Comparison of ENCODE assay signal across 8 cellular contexts in the genomic region with DNA sequence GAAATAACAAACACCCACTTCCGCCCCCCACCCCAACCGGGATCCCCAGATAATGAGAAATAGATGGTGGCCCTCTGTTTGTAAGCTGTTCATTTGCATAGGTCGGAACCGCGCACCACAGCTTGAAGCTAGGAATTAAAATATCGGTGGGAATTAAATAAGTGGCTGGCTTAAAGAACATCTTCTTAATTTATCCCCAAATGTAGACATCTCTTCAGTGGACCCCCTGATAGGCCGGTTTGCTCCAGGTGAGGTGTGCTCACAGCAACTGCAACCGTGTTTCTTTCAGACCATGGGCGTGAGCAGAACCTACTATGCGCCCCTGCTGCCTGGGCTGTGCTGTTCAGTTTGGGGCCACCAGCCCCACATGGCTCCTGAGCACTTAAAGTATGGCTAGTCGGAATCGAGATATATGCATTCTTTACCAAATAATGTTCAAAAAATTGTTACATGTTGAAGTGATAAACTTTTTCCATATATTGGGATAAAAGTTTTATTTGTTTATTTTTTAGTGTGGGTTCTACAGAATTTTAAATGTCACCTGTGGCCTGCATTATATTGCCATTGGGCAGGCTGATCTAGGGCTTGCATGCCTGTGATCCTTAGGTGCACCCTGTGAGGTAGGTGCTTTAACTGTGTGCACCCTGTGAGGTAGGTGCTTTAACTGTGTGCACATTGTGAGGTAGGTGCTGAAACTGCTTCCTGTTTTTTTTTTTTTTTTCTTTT. TPM values are rescaled to one million over a fixed set of nuclear protein-coding genes. Genes with fewer than 3 reads are reported as not detected.
DNase-seq lines count a peak whose midpoint lies in the region; ATAC-seq lines count a peak whose summit lies in the region.

No MANE protein-coding gene starts in this region.

- H3K27ac Mint-ChIP-seq in activated naive CD8-positive, alpha-beta T cell: peak overlapping the region; percentile 100
- H3K27ac Mint-ChIP-seq in immature natural killer cell: peak overlapping the region; percentile 97 to 100 (median 98)

- peaks cover 2% of the 10 kb centered on the region for H3K36me3 Mint-ChIP-seq in activated naive CD8-positive, alpha-beta T cell
- H3K36me3 Mint-ChIP-seq in immature natural killer cell: no peaks in the 10 kb centered on the region

- no peaks in the 10 kb centered on the region for H3K27me3 ChIP-seq in BLaER1

- peaks cover 38% of the 10 kb centered on the region for H3K4me1 Mint-ChIP-seq in activated naive CD8-positive, alpha-beta T cell (ENCODE audit: low read depth)
- peaks cover 39 to 42% of the 10 kb centered on the region in 2 donors for H3K4me1 Mint-ChIP-seq in immature natural killer cell

- no peaks in the 10 kb centered on the region for H3K9me3 ChIP-seq in BLaER1

- peaks cover 35% of the 10 kb centered on the region for H3K4me1 ChIP-seq in BLaER1

- peak; percentile 30 for ATAC-seq in GM18870 (IDR thresholded peaks at IDR 0.05; ENCODE audit: unreplicated experiment)

- no peaks in the 10 kb centered on the region for H3K9me3 Mint-ChIP-seq in activated naive CD8-positive, alpha-beta T cell (ENCODE audit: low read depth)
- no peaks in the 10 kb centered on the region for H3K9me3 Mint-ChIP-seq in immature natural killer cell

- H3K4me3 Mint-ChIP-seq in activated naive CD8-positive, alpha-beta T cell: peak overlapping the region; percentile 96
- H3K4me3 Mint-ChIP-seq in immature natural killer cell: peak overlapping the region; percentile 95 to 99 (median 99)

- peaks cover 32% of the 10 kb centered on the region for H4K20me1 ChIP-seq in BLaER1

- H3K9ac ChIP-seq in BLaER1: peak overlapping the region; percentile 92

- no peaks in the 10 kb centered on the region for H3K36me3 ChIP-seq in BLaER1

- H3K4me3 ChIP-seq in BLaER1: peak overlapping the region; percentile 84

- H3K27ac ChIP-seq in BLaER1 (peak overlapping the region; percentile 97), substantia nigra (ENCODE audit: low read depth, low read length, poor library complexity, severe bottlenecking) (peak overlapping the region; percentile 91)

- peak overlapping the region; percentile 83 for H3K4me2 ChIP-seq in BLaER1

- no peaks in the 10 kb centered on the region for H3K27me3 Mint-ChIP-seq in activated naive CD8-positive, alpha-beta T cell
- H3K27me3 Mint-ChIP-seq in immature natural killer cell (ENCODE audit: low read depth in 3 of 3): peaks cover 0 to 3% (median 0%) of the 10 kb centered on the region in 3 donors

- DNase-seq in HPDE6-E6E7 (ENCODE audit: extremely low spot score): peak; percentile 19
- no peak for DNase-seq in immature natural killer cell
- no peak for DNase-seq in substantia nigra (lab: John Stamatoyannopoulos, UW)
- DNase-seq in NCI-H2227 (lab: John Stamatoyannopoulos, UW; ENCODE audit: unreplicated experiment): no peak
- no peak for DNase-seq in UCSD-AML1 (lab: John Stamatoyannopoulos, UW; ENCODE audit: unreplicated experiment)

RNA-seq across cellular contexts. Expression of gene DICER1, which starts 0.8 kb away (rescaled TPM):
- polyA plus RNA-seq in immature natural killer cell: 10 to 100 TPM in 1 of 3 donors, 1 to 10 TPM in 2; 6.5 to 11.7 (median 7.0) TPM
